ENCODE assay signal across 26 cellular contexts in genomic region chr14:39614292-39614923, GRCh38.
"Had no signal": no experiment of that assay in that cellular context is flagged by ENCODE, and none has a peak within 500 bp of the region (broad histone marks: within the 10 kb centered on the region; RNA-seq: fewer than 3 reads in every experiment).

No MANE protein-coding gene starts in this region.

- H2AFZ ChIP-seq: neural progenitor cell had no signal

- H3K9ac ChIP-seq: neural progenitor cell had no signal

- H3K27me3 ChIP-seq: esophagus squamous epithelium, gastrocnemius medialis, neural progenitor cell, tibial nerve had no signal

- H3K4me2 ChIP-seq: neural progenitor cell had no signal

- H3K36me3 ChIP-seq: esophagus squamous epithelium, gastrocnemius medialis, neural progenitor cell, tibial nerve had no signal

- H3K4me3 ChIP-seq: coronary artery, esophagus squamous epithelium, gastrocnemius medialis, mucosa of descending colon, neural progenitor cell, tibial nerve had no signal

- DNase-seq: activated CD4-positive, alpha-beta memory T cell treated with anti-CD3 and anti-CD28 coated beads, Interleukin-2, amount 10 ng/mL, durations not matched to agents 7 days and 5 days; activated CD4-positive, alpha-beta T cell treated with anti-CD3 and anti-CD28 coated beads, Interleukin-2, amount 10 ng/mL, durations not matched to agents 24 days and 14 days; activated effector memory CD4-positive, alpha-beta T cell treated with Interleukin-2 at 50 U/mL for 16 hours; activated naive CD4-positive, alpha-beta T cell treated with anti-CD3 and anti-CD28 coated beads, Interleukin-2, amount 10 ng/mL, durations not matched to agents 7 days and 5 days; activated T-cell treated with anti-CD3 and anti-CD28 coated beads, Interleukin-2, amount 50 U/mL, for 72 hours; amniotic stem cell; cerebellar nuclear complex; endodermal cell; esophagus squamous epithelium; gastrocnemius medialis; left ventricle myocardium superior; mucosa of descending colon; naive B cell; posterior cingulate gyrus; stimulated activated CD4-positive, alpha-beta T cell treated with anti-CD3 and anti-CD28 coated beads, Interleukin-2, amount 100 ng/mL, for 48 hours; stimulated activated CD8-positive, alpha-beta memory T cell treated with anti-CD3 and anti-CD28 coated beads, Interleukin-4, amount 100 ng/mL, for 48 hours; stimulated activated naive CD4-positive, alpha-beta T cell; substantia nigra; SW 1271 had no signal

- FAIRE-seq: bronchial epithelial cell had no signal

- H3K9me3 ChIP-seq: gastrocnemius medialis, tibial nerve had no signal

- H3K27ac ChIP-seq: coronary artery, esophagus squamous epithelium, gastrocnemius medialis, neural progenitor cell, tibial nerve, VCaP had no signal

- H3K4me1 ChIP-seq: esophagus squamous epithelium, tibial nerve had no signal

- ATAC-seq: activated CD4-positive, CD25-positive, alpha-beta regulatory T cell treated with anti-CD3 and anti-CD28 coated beads, Interleukin-2, amount 50 U/mL, for 24 hours; gastrocnemius medialis; left ventricle myocardium superior; mucosa of descending colon; sciatic nerve had no signal
